28 cellular contexts compared by ENCODE assay signal in the genomic region with DNA sequence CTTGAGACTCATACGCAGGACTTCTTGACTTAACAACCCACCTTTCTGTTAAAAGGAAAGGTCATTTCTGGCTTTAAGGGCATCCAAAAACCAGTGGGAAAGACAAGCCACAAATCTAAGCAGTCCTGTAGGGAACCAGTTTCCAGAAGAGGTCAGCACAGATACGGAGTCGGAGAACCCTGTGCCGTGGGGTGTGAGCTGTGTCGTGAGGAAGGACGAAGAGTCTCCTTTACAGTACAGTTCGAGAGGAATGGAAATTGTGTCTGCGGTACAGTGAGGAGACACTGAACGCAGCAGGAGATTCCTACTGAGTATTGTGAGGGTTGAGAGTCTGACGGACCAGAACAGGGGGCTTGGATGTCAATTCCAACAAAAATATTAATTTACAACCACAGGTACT. TPM values are rescaled to one million over a fixed set of nuclear protein-coding genes. Genes with fewer than 3 reads are reported as not detected.
DNase-seq lines count a peak whose midpoint lies in the region; ATAC-seq, FAIRE-seq and TF ChIP-seq lines count a peak whose summit lies in the region.
"Had no signal": no experiment of that assay in that cellular context is flagged by ENCODE, and none has a peak within 500 bp of the region (broad histone marks: within the 10 kb centered on the region; RNA-seq: fewer than 3 reads in every experiment).

No MANE protein-coding gene starts in this region.

- no peaks in the 10 kb centered on the region for H3K79me2 ChIP-seq in OCI-LY7 (ENCODE audit: insufficient read depth, low read depth, low read length)
- no peaks in the 10 kb centered on the region for H3K79me2 ChIP-seq in H1 (ENCODE audit: control insufficient read depth in 1 of 2, insufficient read depth in 2 of 2, low read length in 2 of 2)

- no peak overlapping the region for H3K18ac ChIP-seq in H1 (ENCODE audit: extremely low read depth, low read length)

- H3K4me1 ChIP-seq in heart left ventricle (peaks cover 0 to 27% (median 5%) of the 10 kb centered on the region in 12 donors), OCI-LY7 (ENCODE audit: insufficient read depth, low read length, poor library complexity, severe bottlenecking) (peaks cover 13% of the 10 kb centered on the region), H1 (replicated peaks in 1 of 4; ENCODE audit: control insufficient read depth in 3 of 4, insufficient read depth in 4 of 4, low read length in 3 of 4) (no peaks in the 10 kb centered on the region; a peak in 1 of 7 replicates)
- peaks cover 9% of the 10 kb centered on the region for H3K4me1 ChIP-seq in CD4-positive, alpha-beta memory T cell (ENCODE audit: insufficient read depth, low read length)

- H3K14ac ChIP-seq in H1 (ENCODE audit: insufficient read length), result no peak overlapping the region

- peaks cover 0 to 4% of the 10 kb centered on the region in 2 donors for H3K27me3 Mint-ChIP-seq in CD4-positive, alpha-beta memory T cell

- CTCF ChIA-PET in OCI-LY7 (lab: Charles Lee; ENCODE audit: unreplicated experiment) (no interaction called here), H1 (lab: Charles Lee; ENCODE audit: partially characterized antibody) (interaction anchor here (0.6 to 3.4 kb wide), 7 partner anchors 10 to 84 kb away, joined by 3 to 19 read pairs (median 3); no protein-coding TSS in a partner anchor)
- CTCF ChIA-PET in CD4-positive, alpha-beta memory T cell (lab: Charles Lee; ENCODE audit: partially characterized antibody), result no interaction called here

- H3K27me3 ChIP-seq in heart left ventricle (peaks cover 0 to 4% (median 0%) of the 10 kb centered on the region in 9 donors), H1 (replicated peaks in 1 of 4; ENCODE audit: control insufficient read depth in 3 of 4, extremely low read depth in 1 of 4, insufficient read depth in 3 of 4, low read length in 3 of 4) (0 out of 7 replicates have a peak, but pooled peaks cover 0 to 2% (median 0%) of the 10 kb centered on the region in 4 experiments)
- peaks cover 4% of the 10 kb centered on the region for H3K27me3 ChIP-seq in CD4-positive, alpha-beta memory T cell (ENCODE audit: insufficient read depth, low read length)
- H3K27me3 ChIP-seq: BLaER1 had no signal

- no peak overlapping the region for H2BK120ac ChIP-seq in H1 (replicated peaks; ENCODE audit: low read depth, low read length)

- TF ChIP-seq POLR2A in heart left ventricle (IDR thresholded peaks at IDR 0.05), result no peak
- no peak; a peak in 1 of 3 replicates for TF ChIP-seq POLR2A in H1 (IDR thresholded peaks at IDR 0.05; ENCODE audit: control extremely low read depth in 1 of 2, low read depth in 2 of 2, low read length in 2 of 2)

- intact Hi-C loops in heart left ventricle (cut with DNase I) (loop anchor here in 1 of 10 donors (5.0 kb wide), 1 partner anchor 37 kb away; the partner anchor contains the start of gene TRIM54), left cardiac atrium (cut with DNase I) (loop anchor here in 1 of 2 donors (10.0 kb wide), 1 partner anchor 50 kb away; no protein-coding TSS in a partner anchor), OCI-LY7 (cut with micrococcal nuclease; ENCODE audit: unreplicated experiment) (no loop called here)
- intact Hi-C loops in CD4-positive, alpha-beta memory T cell (cut with micrococcal nuclease), result no loop called here

- H4K20me1 ChIP-seq in OCI-LY7 (ENCODE audit: insufficient read depth, low read length), result no peaks in the 10 kb centered on the region
- H4K20me1 ChIP-seq in H1 (replicated peaks in 1 of 2; ENCODE audit: control insufficient read depth in 1 of 2, insufficient read depth in 2 of 2, low read length in 2 of 2), result peaks cover 4 to 7% of the 10 kb centered on the region in 2 experiments

- no peak overlapping the region for H3K9ac ChIP-seq in H1 (replicated peaks in 1 of 4; ENCODE audit: extremely low read depth in 1 of 4, low read depth in 3 of 4, low read length in 3 of 4)
- H3K9ac ChIP-seq: BLaER1 had no signal

- H3K4ac ChIP-seq in H1 (replicated peaks; ENCODE audit: insufficient read length, low read depth, low read length), result no peak overlapping the region

- TF ChIP-seq EP300 in H1 (IDR thresholded peaks at IDR 0.05; ENCODE audit: borderline replicate concordance in 1 of 2, low read depth in 2 of 2, low read length in 2 of 2), result no peak

- peaks cover 0 to 19% (median 7%) of the 10 kb centered on the region in 4 donors for H3K4me1 Mint-ChIP-seq in CD4-positive, alpha-beta memory T cell

- no peak overlapping the region for H2AK5ac ChIP-seq in H1 (ENCODE audit: low read depth, low read length)

- H3K56ac ChIP-seq in H1 (replicated peaks; ENCODE audit: insufficient read length, low read depth, low read length), result no peak overlapping the region

- H3K79me1 ChIP-seq in H1 (ENCODE audit: low read depth, low read length), result no peaks in the 10 kb centered on the region

- H3K9me2 ChIP-seq in OCI-LY7 (ENCODE audit: insufficient read depth, low read length), result no peaks in the 10 kb centered on the region

- H3K4me3 ChIP-seq in heart left ventricle (no peak overlapping the region), OCI-LY7 (ENCODE audit: low read depth, low read length, poor library complexity, severe bottlenecking) (no peak overlapping the region), H1 (ENCODE audit: extremely low read depth in 1 of 4, insufficient read depth in 2 of 4, low read depth in 3 of 4, low read length in 4 of 4) (no peak overlapping the region)
- H3K4me3 ChIP-seq in CD4-positive, alpha-beta memory T cell (ENCODE audit: low read length in 2 of 2), result no peak overlapping the region
- H3K4me3 ChIP-seq: BLaER1, GM12878 had no signal

- no peak overlapping the region for H3K4me3 Mint-ChIP-seq in CD4-positive, alpha-beta memory T cell
- H3K4me3 Mint-ChIP-seq: CD4-positive, CD25-positive, alpha-beta regulatory T cell had no signal

- no peak overlapping the region for H3K23ac ChIP-seq in H1 (ENCODE audit: insufficient read length)

- H3K4me2 ChIP-seq in OCI-LY7 (ENCODE audit: low read length) (no peak overlapping the region), H1 (ENCODE audit: insufficient read depth in 1 of 2, low read depth in 2 of 2, low read length in 2 of 2) (no peak overlapping the region)
- H3K4me2 ChIP-seq: BLaER1 had no signal

- DNase-seq in heart left ventricle, result no peak
- no peak for DNase-seq in left cardiac atrium
- DNase-seq in OCI-LY7 (ENCODE audit: low spot score), result no peak
- DNase-seq in H1 (ENCODE audit: low read depth in 1 of 2, low spot score in 2 of 2), result no peak
- DNase-seq in GM10266 (ENCODE audit: extremely low spot score), result no peak
- DNase-seq in CD4-positive, alpha-beta memory T cell, result no peak
- DNase-seq: CD4-positive, CD25-positive, alpha-beta regulatory T cell; GOT3; Kasumi-1; NCI-H1092 treated with DMSO at 0.1 percent for 48 hours; NCI-H1436; NCI-H187; NCI-H2081 treated with DMSO at 0.1 percent for 48 hours; NCI-H2171; NCI-H226; NCI-H510A; NCI-H69; OCI-M1 had no signal

- POLR2A ChIA-PET in OCI-LY7 (lab: Charles Lee) (interaction anchor here (0.7 kb wide), 1 partner anchor 22 kb away, joined by 4 read pairs; no protein-coding TSS in a partner anchor), H1 (lab: Charles Lee; ENCODE audit: partially characterized antibody) (interaction anchor here (0.6 to 32.6 kb wide), 8 partner anchors 12 to 112 kb away, joined by 3 to 835 read pairs (median 8); partner anchors contain the start of genes CAD, DNAJC5G, GTF3C2 and TRIM54)
- POLR2A ChIA-PET in CD4-positive, alpha-beta memory T cell (lab: Charles Lee; ENCODE audit: partially characterized antibody), result no interaction called here

- H3K9me3 ChIP-seq in heart left ventricle (no peaks in the 10 kb centered on the region), OCI-LY7 (ENCODE audit: low read length) (no peaks in the 10 kb centered on the region), H1 (ENCODE audit: insufficient read depth in 2 of 2, low read depth in 1 of 2, low read length in 1 of 2) (no peaks in the 10 kb centered on the region)
- H3K9me3 ChIP-seq in CD4-positive, alpha-beta memory T cell (ENCODE audit: control insufficient read depth in 1 of 2, low read length in 2 of 2), result no peaks in the 10 kb centered on the region
- H3K9me3 ChIP-seq: BLaER1 had no signal

- no peak overlapping the region for H2BK15ac ChIP-seq in H1 (ENCODE audit: low read length)

- H3K9me3 Mint-ChIP-seq in CD4-positive, alpha-beta memory T cell, result peaks cover 0 to 2% (median 0%) of the 10 kb centered on the region in 8 donors
- H3K9me3 Mint-ChIP-seq: CD4-positive, CD25-positive, alpha-beta regulatory T cell had no signal

- H2BK12ac ChIP-seq in H1 (ENCODE audit: low read depth, low read length), result no peak overlapping the region

- no peak overlapping the region for H2AFZ ChIP-seq in OCI-LY7 (ENCODE audit: low read length)
- H2AFZ ChIP-seq in H1 (ENCODE audit: low read length), result no peak overlapping the region

- FAIRE-seq in H1 (lab: Jason Lieb, UNC), result no peak
- FAIRE-seq: A204.1, G401.6, GM12878, HepG2 had no signal

- H4K91ac ChIP-seq in H1 (replicated peaks; ENCODE audit: insufficient read length, low read length), result no peak overlapping the region

- H3K36me3 Mint-ChIP-seq in CD4-positive, alpha-beta memory T cell, result peaks cover 13 to 37% of the 10 kb centered on the region in 2 donors

- no peak overlapping the region for H4K5ac ChIP-seq in H1 (ENCODE audit: insufficient read length, low read depth, low read length)

- TF ChIP-seq RAD21 in H1 (IDR thresholded peaks at IDR 0.05 in 1 of 2, conservative IDR thresholded peaks at IDR 0.05 in 1 of 2; ENCODE audit: low read depth in 2 of 2, low read length in 2 of 2), result no peak

- no peak overlapping the region for H2BK5ac ChIP-seq in H1 (ENCODE audit: low read depth, low read length)

- no peaks in the 10 kb centered on the region for H3K23me2 ChIP-seq in H1 (ENCODE audit: low read depth, low read length)

- H3K27ac ChIP-seq in heart left ventricle (peak overlapping the region in 1 of 12 donors; percentile 8), OCI-LY7 (ENCODE audit: low read depth, low read length, poor library complexity, severe bottlenecking) (no peak overlapping the region), H1 (ENCODE audit: low read depth, low read length) (no peak overlapping the region)
- H3K27ac ChIP-seq in CD4-positive, alpha-beta memory T cell (ENCODE audit: low read depth, low read length), result no peak overlapping the region
- H3K27ac ChIP-seq: BLaER1 had no signal

- H3K27ac Mint-ChIP-seq in CD4-positive, alpha-beta memory T cell, result peak overlapping the region in 1 of 7 donors; percentile 32

- H3K36me3 ChIP-seq in heart left ventricle (peaks cover 0 to 49% (median 34%) of the 10 kb centered on the region in 9 donors), OCI-LY7 (ENCODE audit: insufficient read depth, low read length) (peaks cover 59% of the 10 kb centered on the region), H1 (ENCODE audit: control insufficient read depth in 2 of 4, insufficient read depth in 4 of 4, low read length in 3 of 4) (peaks cover 31 to 46% (median 45%) of the 10 kb centered on the region in 4 experiments)
- H3K36me3 ChIP-seq in CD4-positive, alpha-beta memory T cell (ENCODE audit: insufficient read depth, low read length), result peaks cover 30% of the 10 kb centered on the region

- H4K8ac ChIP-seq in H1 (ENCODE audit: extremely low read depth, insufficient read depth, low read length), result no peak overlapping the region

- 64 to 72% (median 71%) methylated on average over 10 of the region's 10 CpGs for WGBS in heart left ventricle, 4 donors
- 97% methylated on average over 10 of the region's 10 CpGs; no CpG with 5 or more reads in 1 of the 2 experiments for WGBS in H1 (ENCODE audit: extremely low coverage in 1 of 2, insufficient coverage in 1 of 2, insufficient read length in 1 of 2, insufficient replicate concordance in 2 of 2, low coverage in 1 of 2, low lambda C conversion rate in 2 of 2, missing lambda C conversion rate in 1 of 2), 2 experiments

- ATAC-seq in heart left ventricle, result peak in 3 of 4 donors; percentile 18 to 52 (median 40)
- no peak for ATAC-seq in left cardiac atrium
- ATAC-seq in HG03432 (IDR thresholded peaks at IDR 0.05; ENCODE audit: unreplicated experiment), result no peak
- ATAC-seq: GM12878, HepG2 had no signal

- BruUV-seq in OCI-LY7 (replicated peaks; lab: Mats Ljungman, UMichigan), result TSS peak; percentile 41

- no peak for TF ChIP-seq CTCF in heart left ventricle (IDR thresholded peaks at IDR 0.05)
- no peak for TF ChIP-seq CTCF in OCI-LY7 (conservative IDR thresholded peaks at IDR 0.05; ENCODE audit: low read length)
- TF ChIP-seq CTCF in H1 (IDR thresholded peaks at IDR 0.05; ENCODE audit: control extremely low read depth in 1 of 3, insufficient read depth in 1 of 3, low read depth in 1 of 3, low read length in 3 of 3), result no peak
- no peak for TF ChIP-seq CTCF in GM10266 (IDR thresholded peaks at IDR 0.05; ENCODE audit: control insufficient read depth, insufficient read depth, low read depth, missing control alignments)

- no peak overlapping the region for H2BK20ac ChIP-seq in H1 (ENCODE audit: low read length)

RNA-seq across cellular contexts. Expression of gene SLC30A3, which starts 17.7 kb away (rescaled TPM):
- total RNA-seq in heart left ventricle (10 to 100 TPM in 2 of 9 donors, 1 to 10 TPM in 7; 5.0 to 18.1 (median 9.0) TPM), left cardiac atrium (1 to 10 TPM; 4.8 to 5.7 TPM), OCI-LY7 (2022) (61.0 and 71.6 TPM in 2 replicates)
- polyA plus RNA-seq in heart left ventricle (1 to 10 TPM; 5.6 to 9.2 TPM), H1 (2011; rRNA removed) (30.7 and 48.7 TPM in 2 replicates)
- 14.0 and 23.3 TPM in 2 replicates for total RNA-seq in OCI-LY7 (2014; rRNA removed; shearing (Covaris generic))
- 15.2 and 16.1 TPM in 2 replicates for total RNA-seq in H1 (2021; fragmentation: NEBNext Ultra II Directional; extraction: Animal tissue kit (Norgen Biotek cat#: 25700))
- polyA plus RNA-seq in H1 (2011; cell fraction: cytosol; rRNA removed), result 26.6 TPM
- 50.1 TPM for polyA plus RNA-seq in H1 (2011; cell fraction: nucleus; rRNA removed)
- 9.2 to 18.3 TPM (median 16.3 TPM) in 4 replicates for polyA plus RNA-seq in H1 (2012, experiment 1 of 2)
- 11.6 TPM for polyA plus RNA-seq in H1 (2012, experiment 2 of 2)
- 11.0 TPM for polyA plus RNA-seq in H1 (2013, experiment 1 of 2)
- 13.3 TPM for polyA plus RNA-seq in H1 (2013, experiment 2 of 2)
- polyA minus RNA-seq in H1 (2011; rRNA and poly(A)+ RNA removed), result 8.9 and 11.3 TPM in 2 replicates
- polyA minus RNA-seq in H1 (2011; cell fraction: cytosol; rRNA and poly(A)+ RNA removed), result 13.8 TPM
- 11.0 TPM for polyA minus RNA-seq in H1 (2011; cell fraction: nucleus; rRNA and poly(A)+ RNA removed)
- not detected for total RNA-seq in CD4-positive, alpha-beta memory T cell
- polyA plus RNA-seq in CD4-positive, alpha-beta memory T cell, result not detected
- total RNA-seq: GM12878, HT-29, M059J had no signal

RNA-seq across cellular contexts. Expression of gene CAD, which starts 27.9 kb away (rescaled TPM):
- total RNA-seq in heart left ventricle (10 to 100 TPM in 2 of 9 donors, 1 to 10 TPM in 7; 5.0 to 14.2 (median 6.7) TPM), left cardiac atrium (10 to 100 TPM; 12.7 to 15.2 TPM), OCI-LY7 (2022) (166 and 173 TPM in 2 replicates)
- polyA plus RNA-seq in heart left ventricle (1 to 10 TPM; 3.2 to 9.3 TPM), H1 (2011; rRNA removed) (130 and 197 TPM in 2 replicates)
- total RNA-seq in OCI-LY7 (2014; rRNA removed; shearing (Covaris generic)), result 118 and 132 TPM in 2 replicates
- total RNA-seq in H1 (2021; fragmentation: NEBNext Ultra II Directional; extraction: Animal tissue kit (Norgen Biotek cat#: 25700)), result 146 and 147 TPM in 2 replicates
- polyA plus RNA-seq in H1 (2011; cell fraction: cytosol; rRNA removed), result 85.0 TPM
- polyA plus RNA-seq in H1 (2011; cell fraction: nucleus; rRNA removed), result 539 TPM
- polyA plus RNA-seq in H1 (2012, experiment 1 of 2), result 122 to 193 TPM (median 170 TPM) in 4 replicates
- polyA plus RNA-seq in H1 (2012, experiment 2 of 2), result 94.0 TPM
- polyA plus RNA-seq in H1 (2013, experiment 1 of 2), result 48.5 TPM
- polyA plus RNA-seq in H1 (2013, experiment 2 of 2), result 35.0 TPM
- polyA minus RNA-seq in H1 (2011; rRNA and poly(A)+ RNA removed), result 520 and 532 TPM in 2 replicates
- 235 TPM for polyA minus RNA-seq in H1 (2011; cell fraction: cytosol; rRNA and poly(A)+ RNA removed)
- polyA minus RNA-seq in H1 (2011; cell fraction: nucleus; rRNA and poly(A)+ RNA removed), result 296 TPM
- total RNA-seq in CD4-positive, alpha-beta memory T cell, result 10 to 100 TPM; 47.6 to 49.3 TPM
- polyA plus RNA-seq in CD4-positive, alpha-beta memory T cell, result 10 to 100 TPM; 11.3 to 24.1 TPM

RNA-seq across cellular contexts. Expression of gene DNAJC5G, which starts 30.1 kb away (rescaled TPM):
- total RNA-seq in heart left ventricle (1 to 10 TPM in 5 of 9 donors, under 1 TPM in 4; 0.36 to 3.3 (median 1.2) TPM), left cardiac atrium (under 1 TPM; 0.41 to 0.71 TPM), OCI-LY7 (2022) (18.1 and 18.2 TPM in 2 replicates)
- polyA plus RNA-seq in heart left ventricle (1 to 10 TPM in 1 of 2 donors, under 1 TPM in 1; 0.11 to 1.8 TPM), H1 (2011; rRNA removed) (0.75 and 0.83 TPM in 2 replicates)
- 2.7 and 4.7 TPM in 2 replicates for total RNA-seq in OCI-LY7 (2014; rRNA removed; shearing (Covaris generic))
- total RNA-seq in H1 (2021; fragmentation: NEBNext Ultra II Directional; extraction: Animal tissue kit (Norgen Biotek cat#: 25700)), result 1.4 TPM in 2 replicates
- polyA plus RNA-seq in H1 (2011; cell fraction: cytosol; rRNA removed), result 1.0 TPM
- polyA plus RNA-seq in H1 (2011; cell fraction: nucleus; rRNA removed), result 2.6 TPM
- polyA plus RNA-seq in H1 (2012, experiment 1 of 2), result 0.86 to 1.3 TPM (median 1.1 TPM) in 4 replicates
- 0.18 TPM for polyA plus RNA-seq in H1 (2012, experiment 2 of 2)
- 0.51 TPM for polyA plus RNA-seq in H1 (2013, experiment 1 of 2)
- 0.63 TPM for polyA plus RNA-seq in H1 (2013, experiment 2 of 2)
- 0.60 and 1.7 TPM in 2 replicates for polyA minus RNA-seq in H1 (2011; rRNA and poly(A)+ RNA removed)
- polyA minus RNA-seq in H1 (2011; cell fraction: cytosol; rRNA and poly(A)+ RNA removed), result 1.2 TPM
- 1.00 TPM for polyA minus RNA-seq in H1 (2011; cell fraction: nucleus; rRNA and poly(A)+ RNA removed)
- not detected for total RNA-seq in CD4-positive, alpha-beta memory T cell
- not detected for polyA plus RNA-seq in CD4-positive, alpha-beta memory T cell
- total RNA-seq: CD4-positive, CD25-positive, alpha-beta regulatory T cell; GM12878; HepG2; HT-29; M059J; SK-MEL-5 had no signal
- polyA plus RNA-seq: AG04450; CD4-positive, CD25-positive, alpha-beta regulatory T cell; GM12878 had no signal

RNA-seq across cellular contexts. Expression of gene SLC5A6, which starts 33.0 kb away (rescaled TPM):
- 10 to 100 TPM in 5 of 9 donors, 1 to 10 TPM in 4; 6.3 to 16.7 (median 10.3) TPM for total RNA-seq in heart left ventricle
- 10 to 100 TPM in 1 of 2 donors, 1 to 10 TPM in 1; 6.7 to 37.7 TPM for polyA plus RNA-seq in heart left ventricle
- total RNA-seq in left cardiac atrium, result 10 to 100 TPM; 20.0 to 21.4 TPM
- total RNA-seq in OCI-LY7 (2014; rRNA removed; shearing (Covaris generic)), result 50.1 and 55.5 TPM in 2 replicates
- total RNA-seq in OCI-LY7 (2022), result 47.9 and 60.1 TPM in 2 replicates
- total RNA-seq in H1 (2021; fragmentation: NEBNext Ultra II Directional; extraction: Animal tissue kit (Norgen Biotek cat#: 25700)), result 118 and 123 TPM in 2 replicates
- 183 and 329 TPM in 2 replicates for polyA plus RNA-seq in H1 (2011; rRNA removed)
- 173 TPM for polyA plus RNA-seq in H1 (2011; cell fraction: cytosol; rRNA removed)
- 696 TPM for polyA plus RNA-seq in H1 (2011; cell fraction: nucleus; rRNA removed)
- 96.2 to 130 TPM (median 121 TPM) in 4 replicates for polyA plus RNA-seq in H1 (2012, experiment 1 of 2)
- polyA plus RNA-seq in H1 (2012, experiment 2 of 2), result 111 TPM
- polyA plus RNA-seq in H1 (2013, experiment 1 of 2), result 114 TPM
- polyA plus RNA-seq in H1 (2013, experiment 2 of 2), result 115 TPM
- polyA minus RNA-seq in H1 (2011; rRNA and poly(A)+ RNA removed), result 238 and 245 TPM in 2 replicates
- polyA minus RNA-seq in H1 (2011; cell fraction: cytosol; rRNA and poly(A)+ RNA removed), result 75.1 TPM
- polyA minus RNA-seq in H1 (2011; cell fraction: nucleus; rRNA and poly(A)+ RNA removed), result 149 TPM
- 10 to 100 TPM; 21.9 to 25.1 TPM for total RNA-seq in CD4-positive, alpha-beta memory T cell
- polyA plus RNA-seq in CD4-positive, alpha-beta memory T cell, result 10 to 100 TPM; 18.9 to 21.7 TPM

RNA-seq across cellular contexts. Expression of gene ATRAID, which starts 33.3 kb away (rescaled TPM):
- total RNA-seq in heart left ventricle, result 100 to 1,000 TPM in 8 of 9 donors, 10 to 100 TPM in 1; 96.9 to 210 (median 144) TPM
- polyA plus RNA-seq in heart left ventricle, result 100 to 1,000 TPM; 126 to 195 TPM
- 100 to 1,000 TPM; 106 to 125 TPM for total RNA-seq in left cardiac atrium
- 75.4 and 93.3 TPM in 2 replicates for total RNA-seq in OCI-LY7 (2014; rRNA removed; shearing (Covaris generic))
- total RNA-seq in OCI-LY7 (2022), result 92.7 and 92.8 TPM in 2 replicates
- 103 and 109 TPM in 2 replicates for total RNA-seq in H1 (2021; fragmentation: NEBNext Ultra II Directional; extraction: Animal tissue kit (Norgen Biotek cat#: 25700))
- 242 and 280 TPM in 2 replicates for polyA plus RNA-seq in H1 (2011; rRNA removed)
- 239 TPM for polyA plus RNA-seq in H1 (2011; cell fraction: cytosol; rRNA removed)
- 171 TPM for polyA plus RNA-seq in H1 (2011; cell fraction: nucleus; rRNA removed)
- polyA plus RNA-seq in H1 (2012, experiment 1 of 2), result 122 to 150 TPM (median 141 TPM) in 4 replicates
- polyA plus RNA-seq in H1 (2012, experiment 2 of 2), result 226 TPM
- polyA plus RNA-seq in H1 (2013, experiment 1 of 2), result 210 TPM
- 231 TPM for polyA plus RNA-seq in H1 (2013, experiment 2 of 2)
- 88.7 and 110 TPM in 2 replicates for polyA minus RNA-seq in H1 (2011; rRNA and poly(A)+ RNA removed)
- polyA minus RNA-seq in H1 (2011; cell fraction: cytosol; rRNA and poly(A)+ RNA removed), result 60.9 TPM
- 80.4 TPM for polyA minus RNA-seq in H1 (2011; cell fraction: nucleus; rRNA and poly(A)+ RNA removed)
- total RNA-seq in CD4-positive, alpha-beta memory T cell, result 100 to 1,000 TPM; 103 to 109 TPM
- 100 to 1,000 TPM; 279 to 443 TPM for polyA plus RNA-seq in CD4-positive, alpha-beta memory T cell

Comparison
In these comparisons a context has a peak if more than half of its experiments do, and no peak if none do; other contexts are left out.
1. ATAC-seq: peak in heart left ventricle (3 of 4); none in left cardiac atrium (0 of 2) and HG03432 (single experiment).
2. RNA of gene SLC30A3, which starts 17.7 kb away (total RNA-seq): 14.0 to 71.6 TPM in OCI-LY7, 15.2 to 16.1 TPM in H1, 5.0 to 18.1 TPM in heart left ventricle and 4.8 to 5.7 TPM in left cardiac atrium; not detected in CD4-positive, alpha-beta memory T cell; every median in the first group is over 4 times any median in the second.